8 cellular contexts compared by ENCODE assay signal in the genomic region with DNA sequence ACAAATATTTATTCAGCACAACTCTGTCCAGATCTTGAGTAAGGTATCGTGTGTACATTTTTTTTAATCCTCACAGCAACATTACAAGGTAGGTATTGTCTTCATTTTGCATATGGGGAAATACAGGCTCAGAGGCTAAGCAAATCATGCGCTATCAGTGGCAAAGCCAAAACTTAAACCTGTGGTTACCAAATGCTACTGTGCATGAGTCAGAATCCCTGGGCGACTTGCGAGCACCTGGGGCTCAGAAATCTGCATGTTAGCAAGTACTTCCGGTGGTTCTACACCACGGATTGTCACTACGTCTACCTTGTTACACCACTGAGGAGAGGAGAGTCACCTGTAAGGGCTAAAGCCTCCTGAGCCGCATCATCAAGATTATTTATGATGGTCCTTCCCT.
DNase-seq lines count a peak whose midpoint lies in the region; ATAC-seq, FAIRE-seq and TF ChIP-seq lines count a peak whose summit lies in the region.

No MANE protein-coding gene starts in this region.

- no peak for TF ChIP-seq CTCF in GM13977 (IDR thresholded peaks at IDR 0.05; ENCODE audit: extremely low read depth, insufficient read depth, missing control alignments)
- TF ChIP-seq CTCF in RWPE1 (conservative IDR thresholded peaks at IDR 0.05; ENCODE audit: low read depth): no peak

- DNase-seq in GM13977 (ENCODE audit: low spot score) (peak; percentile 65), RWPE1 (ENCODE audit: low spot score) (peak; percentile 83), NCI-H446 (lab: John Stamatoyannopoulos, UW) (no peak), NCI-H1417 treated with DMSO at 0.1 percent for 48 hours (lab: John Stamatoyannopoulos, UW) (no peak), H54 (ENCODE audit: insufficient read length, low spot score) (no peak)
- DNase-seq in central memory CD4-positive, alpha-beta T cell: peak; percentile 80

- POLR2A ChIA-PET in RWPE1 (lab: Yijun Ruan, JAX; ENCODE audit: low non-redundant PET): no interaction called here

- H3K27ac Mint-ChIP-seq in stimulated activated naive CD8-positive, alpha-beta T cell treated with anti-CD3 and anti-CD28 coated beads, Interleukin-15, Interleukin-2, amounts not matched to agents 100 ng/mL and 50 ng/mL, for 24 hours: peak overlapping the region; percentile 74

- H3K4me3 Mint-ChIP-seq in stimulated activated naive CD8-positive, alpha-beta T cell treated with anti-CD3 and anti-CD28 coated beads, Interleukin-15, Interleukin-2, amounts not matched to agents 100 ng/mL and 50 ng/mL, for 24 hours: peak overlapping the region; percentile 33

- H3K4me1 Mint-ChIP-seq in stimulated activated naive CD8-positive, alpha-beta T cell treated with anti-CD3 and anti-CD28 coated beads, Interleukin-15, Interleukin-2, amounts not matched to agents 100 ng/mL and 50 ng/mL, for 24 hours (ENCODE audit: low read depth): peaks cover 61% of the 10 kb centered on the region

- TF ChIP-seq POLR2A in H54 (IDR thresholded peaks at IDR 0.05; ENCODE audit: low read depth, low read length): no peak

- in situ Hi-C loops in GM13977 (cut with MboI; ENCODE audit: low pct_unique_long_range_greater_than_20kb, low sequenced_read_pairs, unreplicated experiment): loop anchor here (10.0 kb wide), 1 partner anchor 161 kb away; no protein-coding TSS in a partner anchor

- H3K27ac ChIP-seq in RWPE1: no peak overlapping the region

- no peaks in the 10 kb centered on the region for H3K9me3 Mint-ChIP-seq in stimulated activated naive CD8-positive, alpha-beta T cell treated with anti-CD3 and anti-CD28 coated beads, Interleukin-15, Interleukin-2, amounts not matched to agents 100 ng/mL and 50 ng/mL, for 24 hours

- FAIRE-seq in H54 (lab: Jason Lieb, UNC): no peak

- CTCF ChIA-PET in RWPE1 (lab: Yijun Ruan, JAX): no interaction called here

- H3K36me3 Mint-ChIP-seq in stimulated activated naive CD8-positive, alpha-beta T cell treated with anti-CD3 and anti-CD28 coated beads, Interleukin-15, Interleukin-2, amounts not matched to agents 100 ng/mL and 50 ng/mL, for 24 hours (ENCODE audit: low read depth): peaks cover 98% of the 10 kb centered on the region

- H3K27me3 Mint-ChIP-seq in stimulated activated naive CD8-positive, alpha-beta T cell treated with anti-CD3 and anti-CD28 coated beads, Interleukin-15, Interleukin-2, amounts not matched to agents 100 ng/mL and 50 ng/mL, for 24 hours: no peaks in the 10 kb centered on the region

- ATAC-seq in HG02623 (IDR thresholded peaks at IDR 0.05; ENCODE audit: unreplicated experiment): peak; percentile 95

Comparison
In these comparisons a context has a peak if more than half of its experiments do, and no peak if none do; other contexts are left out.
1. DNase-seq: peak in GM13977 (single experiment), RWPE1 (single experiment) and central memory CD4-positive, alpha-beta T cell (single experiment); none in NCI-H446 (0 of 2), NCI-H1417 treated with DMSO at 0.1 percent for 48 hours (single experiment) and H54 (single experiment).